ENCODE assay signal across 16 cellular contexts in genomic region chr5:161549106-161549505, GRCh38. TPM values are rescaled to one million over a fixed set of nuclear protein-coding genes. Genes with fewer than 3 reads are reported as not detected.
DNase-seq lines count a peak whose midpoint lies in the region; ATAC-seq and TF ChIP-seq lines count a peak whose summit lies in the region.
"Had no signal": no experiment of that assay in that cellular context is flagged by ENCODE, and none has a peak within 500 bp of the region (broad histone marks: within the 10 kb centered on the region; RNA-seq: fewer than 3 reads in every experiment).

No MANE protein-coding gene starts in this region.

- H3F3A ChIP-seq in GM23248 (ENCODE audit: insufficient read depth): no peaks in the 10 kb centered on the region

- in situ Hi-C loops in GM23248 (cut with MboI): no loop called here

- no peaks in the 10 kb centered on the region for H3K9me3 ChIP-seq in GM23248 (ENCODE audit: low read depth)
- H3K9me3 ChIP-seq in iPS DF 6.9 (ENCODE audit: control insufficient read depth, insufficient read depth, low read length): no peaks in the 10 kb centered on the region
- no peaks in the 10 kb centered on the region for H3K9me3 ChIP-seq in parathyroid adenoma (ENCODE audit: control insufficient read depth, low read length)
- H3K9me3 ChIP-seq: thyroid gland had no signal

- H4K20me1 ChIP-seq in GM23248 (ENCODE audit: insufficient read depth): no peaks in the 10 kb centered on the region

- no peaks in the 10 kb centered on the region for H3K36me3 ChIP-seq in GM23248 (ENCODE audit: low read depth)
- no peaks in the 10 kb centered on the region for H3K36me3 ChIP-seq in iPS DF 6.9 (ENCODE audit: control insufficient read depth, insufficient read depth, low read length)
- H3K36me3 ChIP-seq in parathyroid adenoma (ENCODE audit: control insufficient read depth, insufficient read depth, low read length): no peaks in the 10 kb centered on the region
- H3K36me3 ChIP-seq: thyroid gland had no signal

- DNase-seq in GM23248 (peak; percentile 16), WTC11 (ENCODE audit: low spot score) (peak; percentile 25), iPS DF 6.9 (ENCODE audit: low read depth, low spot score) (no peak), dermis blood vessel endothelial cell (no peak), NCI-H510A (lab: John Stamatoyannopoulos, UW) (no peak)
- DNase-seq: activated gamma-delta T cell treated with Interleukin-2 at 50 U/mL for 16 hours; DMS79; effector CD4-positive, alpha-beta T cell; immature natural killer cell; NCI-H2029; SIG-M5; stimulated activated CD4-positive, alpha-beta T cell treated with anti-CD3 and anti-CD28 coated beads, Interleukin-4, amount 100 ng/mL, for 4 hours; thyroid gland had no signal

- TF ChIP-seq CTCF in WTC11 (IDR thresholded peaks at IDR 0.05) (no peak), parathyroid adenoma (IDR thresholded peaks at IDR 0.05) (no peak)

- peaks cover 27% of the 10 kb centered on the region for H3K4me1 Mint-ChIP-seq in WTC11

- H3K4me3 ChIP-seq in GM23248 (no peak overlapping the region), iPS DF 6.9 (ENCODE audit: low read length) (peak overlapping the region; percentile 56; the same call in 1 of the 2 replicates), parathyroid adenoma (ENCODE audit: low read depth, low read length) (peak overlapping the region; percentile 55)

- H3K36me3 Mint-ChIP-seq in WTC11: no peaks in the 10 kb centered on the region; the same call in 1 of the 2 replicates

- H3K27me3 ChIP-seq in GM23248 (replicated peaks; ENCODE audit: insufficient read depth) (peaks cover 20% of the 10 kb centered on the region), iPS DF 6.9 (ENCODE audit: control insufficient read depth, insufficient read depth, low read length) (peaks cover 42% of the 10 kb centered on the region), parathyroid adenoma (ENCODE audit: control insufficient read depth, insufficient read depth, low read length) (peaks cover 4% of the 10 kb centered on the region)

- H3K4me2 ChIP-seq in GM23248 (ENCODE audit: unreplicated experiment) (no peak overlapping the region), parathyroid adenoma (ENCODE audit: low read length) (peak overlapping the region; percentile 62)

- H3K79me2 ChIP-seq in GM23248 (ENCODE audit: insufficient read depth) (no peaks in the 10 kb centered on the region), parathyroid adenoma (no peaks in the 10 kb centered on the region)

- H3K27ac ChIP-seq in GM23248 (no peak overlapping the region), iPS DF 6.9 (ENCODE audit: low read length) (no peak overlapping the region), parathyroid adenoma (no peak overlapping the region)
- H3K27ac ChIP-seq: thyroid gland had no signal

- POLR2A ChIA-PET in WTC11 (lab: Charles Lee): no interaction called here

- H3K4me1 ChIP-seq in GM23248 (ENCODE audit: insufficient read depth): no peaks in the 10 kb centered on the region
- peaks cover 9% of the 10 kb centered on the region; the same call in 1 of the 2 replicates for H3K4me1 ChIP-seq in iPS DF 6.9 (ENCODE audit: control insufficient read depth, insufficient read depth, low read length)
- H3K4me1 ChIP-seq in parathyroid adenoma: no peaks in the 10 kb centered on the region

- ATAC-seq in WTC11 (peak; percentile 59), GM21737 (IDR thresholded peaks at IDR 0.05; ENCODE audit: unreplicated experiment) (no peak), GM21786 (IDR thresholded peaks at IDR 0.05; ENCODE audit: unreplicated experiment) (no peak)

- CTCF ChIA-PET in WTC11 (lab: Charles Lee): interaction anchor here (0.7 to 1.1 kb wide), 2 partner anchors 14 to 377 kb away, joined by 3 to 4 read pairs; no protein-coding TSS in a partner anchor

- H3K27me3 Mint-ChIP-seq in WTC11 (ENCODE audit: low read depth): peaks cover 81% of the 10 kb centered on the region

- WGBS in GM23248 (ENCODE audit: low coverage in 1 of 2, low lambda C conversion rate in 2 of 2, missing lambda C conversion rate in 2 of 2), 2 experiments: 2 to 3% methylated on average over 14 to 15 of the region's 15 CpGs
- no CpG with 5 or more reads among the region's 15 CpGs for WGBS in iPS DF 6.9 (ENCODE audit: insufficient coverage, insufficient read length)

- no peak overlapping the region for H3K9ac ChIP-seq in GM23248
- no peak overlapping the region for H3K9ac ChIP-seq in parathyroid adenoma

- H3K9me3 Mint-ChIP-seq in WTC11: peaks cover 16% of the 10 kb centered on the region

- no peaks in the 10 kb centered on the region for H3K9me2 ChIP-seq in GM23248 (ENCODE audit: insufficient read depth)

- H3K4me3 Mint-ChIP-seq in WTC11: peak overlapping the region; percentile 73

- H3K27ac Mint-ChIP-seq in WTC11: no peak overlapping the region
- H3K27ac Mint-ChIP-seq: immature natural killer cell had no signal

- H2AFZ ChIP-seq in GM23248 (no peak overlapping the region), parathyroid adenoma (no peak overlapping the region)

TF ChIP-seq in WTC11, 78 proteins besides CTCF, POLR2A, EP300 and RAD21 (continues in another document):
- TF ChIP-seq FOXJ3 (CRISPR knock-in tag; IDR thresholded peaks at IDR 0.05; ENCODE audit: borderline replicate concordance): no peak
- no peak for TF ChIP-seq ATF6 (CRISPR knock-in tag; IDR thresholded peaks at IDR 0.05)
- TF ChIP-seq ZNF281 (CRISPR knock-in tag; IDR thresholded peaks at IDR 0.05): no peak
- TF ChIP-seq TEAD4 (CRISPR knock-in tag; IDR thresholded peaks at IDR 0.05): no peak
- TF ChIP-seq NFYB (CRISPR knock-in tag; conservative IDR thresholded peaks at IDR 0.05; ENCODE audit: low read depth): no peak
- TF ChIP-seq SMAD4 (CRISPR knock-in tag; IDR thresholded peaks at IDR 0.05): no peak
- TF ChIP-seq E2F1 (CRISPR knock-in tag; IDR thresholded peaks at IDR 0.05): no peak
- no peak for TF ChIP-seq NFE2L1 (CRISPR knock-in tag; IDR thresholded peaks at IDR 0.05)
- no peak for TF ChIP-seq CREM (CRISPR knock-in tag; IDR thresholded peaks at IDR 0.05)

RNA-seq across cellular contexts. Expression of gene GABRB2, which starts 2.6 kb away (rescaled TPM):
- not detected in 2 replicates for total RNA-seq in GM23248 (2014; rRNA removed; shearing (Covaris generic))
- polyA plus RNA-seq in GM23248 (2016; fragmentation: Nextera tagmentation; extraction: Ambion mirVana): not detected in 2 replicates
- total RNA-seq in WTC11 (2021) (0.32 to 0.79 TPM (median 0.53 TPM) in 3 replicates), dermis blood vessel endothelial cell (not detected in 2 replicates)
- polyA plus RNA-seq: immature natural killer cell had no signal

Comparison
In these comparisons a context has a peak if more than half of its experiments do, and no peak if none do; other contexts are left out.
1. DNase-seq: peak in GM23248 (single experiment) and WTC11 (single experiment); none in iPS DF 6.9 (single experiment), dermis blood vessel endothelial cell (single experiment) and NCI-H510A (single experiment).